15 cellular contexts compared by ENCODE assay signal in the genomic region with DNA sequence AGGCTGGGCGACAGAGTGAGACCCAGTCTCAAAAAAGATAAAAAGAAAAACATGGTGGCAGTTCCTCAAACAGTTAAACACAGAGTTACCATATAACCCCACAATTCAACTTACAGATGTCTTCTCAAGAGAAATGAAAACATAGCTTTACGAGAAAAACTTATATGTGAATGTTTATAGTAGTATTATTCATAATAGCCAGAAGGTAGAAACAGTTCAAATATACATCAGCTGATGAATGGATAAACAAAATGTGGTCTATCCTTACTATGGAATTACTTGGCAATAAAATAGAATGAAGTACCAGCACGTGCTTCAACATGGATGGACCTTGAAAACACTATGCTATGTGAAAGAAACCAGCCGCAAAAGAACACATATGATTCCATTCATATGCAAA.
"Had no signal": no experiment of that assay in that cellular context is flagged by ENCODE, and none has a peak within 500 bp of the region (broad histone marks: within the 10 kb centered on the region; RNA-seq: fewer than 3 reads in every experiment).

No MANE protein-coding gene starts in this region.

- H3K27me3 ChIP-seq: heart left ventricle, neutrophil, right atrium auricular region, sigmoid colon had no signal

- H3K27ac ChIP-seq: coronary artery, heart left ventricle, neutrophil, right atrium auricular region, sigmoid colon, skin epidermis had no signal

- H3K4me3 Mint-ChIP-seq: naive thymus-derived CD8-positive, alpha-beta T cell had no signal

- ATAC-seq: heart left ventricle; mucosa of descending colon; naive thymus-derived CD8-positive, alpha-beta T cell had no signal

- H3K27me3 Mint-ChIP-seq: naive thymus-derived CD8-positive, alpha-beta T cell had no signal

- DNase-seq: effector CD4-positive, alpha-beta T cell; foreskin melanocyte; heart left ventricle; hippocampal formation; kidney glomerular epithelial cell; mucosa of descending colon; naive thymus-derived CD8-positive, alpha-beta T cell; posterior cingulate gyrus; sigmoid colon; stimulated activated naive CD4-positive, alpha-beta T cell treated with Interleukin-2 at 50 U/mL for 16 hours; trophoblast cell had no signal

- H3K9me3 ChIP-seq: neutrophil, right atrium auricular region, sigmoid colon had no signal

- H3K4me3 ChIP-seq: coronary artery, heart left ventricle, mucosa of descending colon, right atrium auricular region, sigmoid colon, skin epidermis had no signal

- H3K36me3 ChIP-seq: heart left ventricle, neutrophil, right atrium auricular region, sigmoid colon had no signal
